ENCODE assay signal across 7 cellular contexts in the genomic region with DNA sequence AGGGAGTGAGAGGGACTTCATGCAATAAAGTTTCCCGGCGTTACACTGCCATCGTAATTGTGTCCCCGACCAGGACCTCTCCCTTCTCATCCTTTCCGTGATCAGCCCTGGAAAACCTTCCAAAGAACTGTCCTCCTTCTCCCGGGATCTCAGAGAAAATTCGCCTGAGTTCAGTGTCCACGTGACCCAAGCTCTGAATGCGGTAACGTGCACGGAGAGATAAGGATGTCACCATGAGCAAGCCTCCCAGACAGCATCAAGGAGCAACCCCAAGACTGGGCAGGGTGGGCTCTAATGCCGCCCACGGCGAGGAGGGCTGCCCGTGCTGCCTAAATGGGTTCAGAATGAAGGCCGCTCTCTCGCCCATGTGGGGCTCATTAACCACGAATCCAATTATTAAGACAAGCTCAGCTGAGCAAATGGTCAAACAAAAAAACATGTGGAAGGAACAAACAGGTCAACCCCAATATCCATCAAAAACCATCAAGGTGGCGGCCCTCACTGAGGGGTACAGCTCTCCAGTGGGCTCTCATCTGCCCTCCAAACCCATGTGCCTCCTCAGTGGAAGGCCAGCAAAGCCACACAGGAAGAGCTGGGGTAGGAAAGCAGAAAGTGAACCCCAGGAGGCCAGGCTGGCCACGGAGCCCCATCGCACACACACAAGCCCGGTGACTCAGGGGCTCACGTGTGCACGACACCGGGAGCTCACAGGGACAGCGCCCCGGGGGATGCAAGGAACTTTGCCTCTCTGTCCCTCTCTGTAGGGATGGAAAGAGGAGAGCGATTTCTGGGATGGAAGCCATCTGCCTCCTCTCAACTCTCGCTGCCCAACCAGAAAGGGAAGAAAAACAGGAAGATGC.
DNase-seq lines count a peak whose midpoint lies in the region; ATAC-seq, FAIRE-seq and TF ChIP-seq lines count a peak whose summit lies in the region.
"Not testable (repeated sequence)": the region's sequence is repeated elsewhere in the genome, so short reads cannot be mapped to it uniquely, and the experiment has no call there.

No MANE protein-coding gene starts in this region.

- peaks cover 37% of the 10 kb centered on the region for H3K27me3 Mint-ChIP-seq in activated CD8-positive, alpha-beta T cell treated with anti-CD3 and anti-CD28 coated beads for 36 hours
- H3K27me3 Mint-ChIP-seq in glutamatergic neuron (ENCODE audit: unreplicated experiment) (peaks cover 18% of the 10 kb centered on the region), mesothelial cell of epicardium (ENCODE audit: low read depth) (peaks cover 66% of the 10 kb centered on the region)

- not testable (repeated sequence) for TF ChIP-seq EP300 in K562 (IDR thresholded peaks at IDR 0.05; ENCODE audit: low read length)

- peak; percentile 69 for FAIRE-seq in K562 (lab: Jason Lieb, UNC)
- FAIRE-seq in small intestine (lab: Jason Lieb, UNC) = not testable (repeated sequence)

- in situ Hi-C loops in K562 (cut with MboI) = not testable (repeated sequence)

- TF ChIP-seq CTCF in activated CD8-positive, alpha-beta T cell treated with anti-CD3 and anti-CD28 coated beads for 36 hours (IDR thresholded peaks at IDR 0.05); K562 (IDR thresholded peaks at IDR 0.05 in 2 of 3, conservative IDR thresholded peaks at IDR 0.05 in 1 of 3; ENCODE audit: insufficient read depth in 2 of 3, low read depth in 1 of 3, low read length in 3 of 3); glutamatergic neuron (IDR thresholded peaks at IDR 0.05; ENCODE audit: partially characterized antibody, unreplicated experiment); mesothelial cell of epicardium (IDR thresholded peaks at IDR 0.05; ENCODE audit: unreplicated experiment): not testable (repeated sequence)

- TSS peak; percentile 45 for BruUV-seq in K562 (replicated peaks; lab: Mats Ljungman, UMichigan)

- H4K20me1 ChIP-seq in K562 (replicated peaks; ENCODE audit: control insufficient read depth, insufficient read depth, low read length) = not testable (repeated sequence)

- CTCF ChIA-PET in activated CD8-positive, alpha-beta T cell treated with anti-CD3 and anti-CD28 coated beads for 36 hours (lab: Charles Lee) = interaction anchor here (1.1 kb wide), 1 partner anchor 15 kb away, joined by 3 read pairs; no protein-coding TSS in a partner anchor
- CTCF ChIA-PET in K562 (lab: Yijun Ruan, JAX; ENCODE audit: low intra/inter-chr PET ratio) = not testable (repeated sequence)

- H3K9ac ChIP-seq in NT2/D1 (ENCODE audit: insufficient read length, low read depth) = not testable (repeated sequence)
- H3K9ac ChIP-seq in K562 (ENCODE audit: insufficient read depth in 1 of 2, low read depth in 2 of 2, low read length in 2 of 2) = 0 out of 4 replicates have a peak overlapping the region, but pooled peaks of 1 of the 2 experiments have one; percentile 26

- H3K36me3 Mint-ChIP-seq in activated CD8-positive, alpha-beta T cell treated with anti-CD3 and anti-CD28 coated beads for 36 hours (ENCODE audit: low read depth); glutamatergic neuron (ENCODE audit: unreplicated experiment); mesothelial cell of epicardium: not testable (repeated sequence)

- POLR2A ChIA-PET in activated CD8-positive, alpha-beta T cell treated with anti-CD3 and anti-CD28 coated beads for 36 hours (lab: Charles Lee) = not testable (repeated sequence)
- POLR2A ChIA-PET in K562 (lab: Yijun Ruan, JAX) = interaction anchor here (1.1 kb wide), 1 partner anchor 9 kb away, joined by 3 read pairs; no protein-coding TSS in a partner anchor

- H3K4me3 ChIP-seq in NT2/D1 (ENCODE audit: insufficient read length, low read depth) = peak overlapping the region; percentile 28
- not testable (repeated sequence) for H3K4me3 ChIP-seq in K562
- peak overlapping the region in 1 of 2 donors; percentile 41 for H3K4me3 ChIP-seq in small intestine (ENCODE audit: low read depth in 1 of 2, low read length in 2 of 2)

- DNase-seq in DMS53 (lab: John Stamatoyannopoulos, UW) = peak; percentile 30
- not testable (repeated sequence) for DNase-seq in NT2/D1 (ENCODE audit: low read depth, low spot score); activated CD8-positive, alpha-beta T cell treated with anti-CD3 and anti-CD28 coated beads for 36 hours; glutamatergic neuron; mesothelial cell of epicardium (ENCODE audit: low spot score in 2 of 2, unreplicated experiment in 2 of 2)
- peak in 1 of 4 experiments; percentile 59 for DNase-seq in K562 (ENCODE audit: extremely low read depth in 1 of 4, low spot score in 3 of 4)
- peak; percentile 63 for DNase-seq in small intestine

- TF ChIP-seq RAD21 in K562 (CRISPR knock-in tag; conservative IDR thresholded peaks at IDR 0.05 in 1 of 2, IDR thresholded peaks at IDR 0.05 in 1 of 2) = not testable (repeated sequence)

- H3K4me1 Mint-ChIP-seq in activated CD8-positive, alpha-beta T cell treated with anti-CD3 and anti-CD28 coated beads for 36 hours (ENCODE audit: low read depth); glutamatergic neuron (ENCODE audit: low read depth, unreplicated experiment): not testable (repeated sequence)
- peaks cover 12% of the 10 kb centered on the region for H3K4me1 Mint-ChIP-seq in mesothelial cell of epicardium

- not testable (repeated sequence) for H3K9me1 ChIP-seq in K562 (ENCODE audit: control insufficient read depth, insufficient read depth, low read length)

- H3K4me3 Mint-ChIP-seq in activated CD8-positive, alpha-beta T cell treated with anti-CD3 and anti-CD28 coated beads for 36 hours = peak overlapping the region; percentile 43
- H3K4me3 Mint-ChIP-seq in glutamatergic neuron (ENCODE audit: unreplicated experiment) = peak overlapping the region; percentile 32
- peak overlapping the region; percentile 58 for H3K4me3 Mint-ChIP-seq in mesothelial cell of epicardium

- not testable (repeated sequence) for H3K27ac Mint-ChIP-seq in activated CD8-positive, alpha-beta T cell treated with anti-CD3 and anti-CD28 coated beads for 36 hours; glutamatergic neuron (ENCODE audit: unreplicated experiment); mesothelial cell of epicardium

- H3K4me1 ChIP-seq in NT2/D1 (ENCODE audit: insufficient read depth, insufficient read length); small intestine (ENCODE audit: control insufficient read depth in 2 of 2, insufficient read depth in 1 of 2, low read depth in 1 of 2, low read length in 1 of 2): not testable (repeated sequence)
- H3K4me1 ChIP-seq in K562 (replicated peaks in 1 of 2; ENCODE audit: control insufficient read depth in 2 of 2, insufficient read depth in 2 of 2, low read length in 2 of 2) = peaks cover 6 to 17% of the 10 kb centered on the region in 2 experiments; a peak in 4 of 5 replicates

- not testable (repeated sequence) for H3K36me3 ChIP-seq in NT2/D1 (ENCODE audit: insufficient read depth, insufficient read length, low read length); K562 (ENCODE audit: control insufficient read depth, insufficient read depth, low read length); small intestine (ENCODE audit: control insufficient read depth in 2 of 2, insufficient read depth in 2 of 2, low read length in 2 of 2)

- H3K9me3 ChIP-seq in NT2/D1 (ENCODE audit: insufficient read depth, low read length); K562 (replicated peaks; ENCODE audit: control insufficient read depth, insufficient read depth, low read depth, low read length); small intestine (ENCODE audit: control insufficient read depth, low read depth): not testable (repeated sequence)

- peaks cover 23% of the 10 kb centered on the region for H3K27me3 ChIP-seq in NT2/D1 (ENCODE audit: insufficient read depth, insufficient read length)
- H3K27me3 ChIP-seq in K562 (ENCODE audit: control insufficient read depth in 2 of 2, insufficient read depth in 2 of 2, low read length in 2 of 2); small intestine (ENCODE audit: control insufficient read depth in 2 of 2, insufficient read depth in 2 of 2, low read length in 2 of 2): not testable (repeated sequence)

- 7% methylated on average over 21 of the region's 29 CpGs for WGBS in K562 (ENCODE audit: insufficient coverage, low coverage, missing lambda C conversion rate)
- WGBS in small intestine, 3 donors = 65 to 69% (median 66%) methylated on average over 20 to 27 of the region's 29 CpGs

- not testable (repeated sequence) for H3K79me2 ChIP-seq in K562 (ENCODE audit: control insufficient read depth, insufficient read depth, low read length)

- intact Hi-C loops in activated CD8-positive, alpha-beta T cell treated with anti-CD3 and anti-CD28 coated beads for 36 hours (cut with micrococcal nuclease); K562 (cut with micrococcal nuclease): not testable (repeated sequence)

- not testable (repeated sequence) for ATAC-seq in activated CD8-positive, alpha-beta T cell treated with anti-CD3 and anti-CD28 coated beads for 36 hours; K562

- peak overlapping the region; percentile 41; the same call in 1 of the 2 replicates for H3K4me2 ChIP-seq in K562 (ENCODE audit: insufficient read depth, low read length)

- peak overlapping the region; percentile 43; the same call in 1 of the 2 replicates for H2AFZ ChIP-seq in K562 (ENCODE audit: low read depth, low read length)

- H3K9me3 Mint-ChIP-seq in activated CD8-positive, alpha-beta T cell treated with anti-CD3 and anti-CD28 coated beads for 36 hours; glutamatergic neuron (ENCODE audit: unreplicated experiment); mesothelial cell of epicardium: not testable (repeated sequence)

- not testable (repeated sequence) for TF ChIP-seq POLR2A in K562 (conservative IDR thresholded peaks at IDR 0.05)

- H3K27ac ChIP-seq in K562 (ENCODE audit: extremely low read depth, low read depth, low read length); small intestine (ENCODE audit: low read depth in 1 of 2, low read length in 1 of 2): not testable (repeated sequence)

TF ChIP-seq in K562, 482 proteins besides CTCF, POLR2A, EP300 and RAD21 (continues in another document):
- peak; percentile 28; the same call in 1 of the 2 replicates for TF ChIP-seq TOE1 (IDR thresholded peaks at IDR 0.05; ENCODE audit: borderline replicate concordance)
- not testable (repeated sequence) for TF ChIP-seq TOE1 (CRISPR knock-in tag; IDR thresholded peaks at IDR 0.05; ENCODE audit: borderline replicate concordance, low read depth); TEAD4 (CRISPR knock-in tag; IDR thresholded peaks at IDR 0.05; ENCODE audit: borderline replicate concordance)
- peak; percentile 29; the same call in 1 of the 2 replicates for TF ChIP-seq TEAD4 (IDR thresholded peaks at IDR 0.05; ENCODE audit: low read length)
